8 cellular contexts compared by ENCODE assay signal in the genomic region with DNA sequence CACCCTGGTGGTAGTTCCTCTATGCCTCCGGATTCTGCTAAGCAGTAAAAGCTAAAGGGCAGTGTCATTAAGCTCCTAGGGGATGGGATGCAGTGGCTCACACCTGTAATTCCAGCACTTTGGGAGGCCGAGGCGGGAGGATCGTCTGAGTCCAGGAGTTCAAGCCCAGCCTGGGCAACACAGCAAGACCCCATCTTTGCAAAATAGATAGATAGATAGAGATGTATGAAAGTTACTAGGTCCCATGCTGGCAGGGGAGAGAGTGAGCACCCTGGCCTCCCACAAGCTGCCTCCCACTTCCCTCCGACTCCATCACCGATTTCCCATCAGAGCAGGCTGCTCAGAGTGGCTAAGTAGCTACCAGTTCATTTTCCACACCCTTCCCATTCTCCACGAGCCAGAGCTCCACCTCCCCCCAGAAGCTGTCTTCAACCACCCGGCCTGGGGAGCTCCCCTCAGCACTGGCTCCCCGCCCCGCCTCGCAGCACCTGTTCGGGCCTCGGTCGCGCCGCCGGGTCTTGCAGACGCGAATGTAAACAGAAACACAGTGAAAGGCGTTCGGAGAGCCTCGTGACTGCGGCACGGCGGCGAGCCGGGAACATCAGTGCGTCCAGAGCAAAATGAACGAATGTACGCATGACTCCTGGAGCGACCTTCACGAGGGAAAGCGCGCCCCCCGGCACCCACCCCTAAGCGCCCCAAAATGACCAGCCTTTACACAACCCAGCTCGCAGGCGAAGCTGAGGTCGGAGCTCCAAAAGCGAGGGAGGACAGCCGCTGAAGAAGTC.
DNase-seq lines count a peak whose midpoint lies in the region; ATAC-seq and TF ChIP-seq lines count a peak whose summit lies in the region.

No MANE protein-coding gene starts in this region.

- H3K4me3 ChIP-seq in AG09309 (ENCODE audit: control insufficient read depth, low read depth, low read length) (peak overlapping the region; percentile 74), iPS-15b (ENCODE audit: low read depth, low read length) (peak overlapping the region; percentile 85)

- H3K9me3 ChIP-seq in iPS-15b (ENCODE audit: control insufficient read depth, insufficient read depth, low read length), result no peaks in the 10 kb centered on the region

- H3K27me3 ChIP-seq in iPS-15b (ENCODE audit: control insufficient read depth, insufficient read depth, low read length), result no peaks in the 10 kb centered on the region

- ATAC-seq in GM18858 (IDR thresholded peaks at IDR 0.05; ENCODE audit: unreplicated experiment) (peak; percentile 8), HG03039 (IDR thresholded peaks at IDR 0.05; ENCODE audit: unreplicated experiment) (peak; percentile 17)

- TF ChIP-seq CTCF in AG09309 (IDR thresholded peaks at IDR 0.05; ENCODE audit: control insufficient read depth, insufficient read depth, low read depth, low read length, missing control alignments), result no peak

- H3K4me1 ChIP-seq in iPS-15b (ENCODE audit: control insufficient read depth, insufficient read depth, low read length), result no peaks in the 10 kb centered on the region

- H3K9ac ChIP-seq in iPS-15b (ENCODE audit: low read depth, low read length), result no peak overlapping the region

- no peaks in the 10 kb centered on the region for H3K36me3 ChIP-seq in iPS-15b (ENCODE audit: control insufficient read depth, insufficient read depth, low read length)

- DNase-seq in AG09309 (ENCODE audit: low read depth), result no peak
- peak; percentile 52 for DNase-seq in NCI-H510A (lab: John Stamatoyannopoulos, UW)
- peak; percentile 35 for DNase-seq in activated naive CD8-positive, alpha-beta T cell treated with anti-CD3 and anti-CD28 coated beads, Interleukin-2, amount 50 U/mL, for 16 hours (ENCODE audit: low read depth, low spot score)
- DNase-seq in stimulated activated CD4-positive, alpha-beta T cell treated with anti-CD3 and anti-CD28 coated beads, Interleukin-15, amount 100 ng/mL, for 1 hour (ENCODE audit: low read depth in 1 of 2, low spot score in 1 of 2), result peak; percentile 37 to 41
- no peak for DNase-seq in OCI-M1 (lab: John Stamatoyannopoulos, UW)

Comparison
In these comparisons a context has a peak if more than half of its experiments do, and no peak if none do; other contexts are left out.
1. DNase-seq: peak in NCI-H510A (single experiment), activated naive CD8-positive, alpha-beta T cell treated with anti-CD3 and anti-CD28 coated beads, Interleukin-2, amount 50 U/mL, for 16 hours (single experiment) and stimulated activated CD4-positive, alpha-beta T cell treated with anti-CD3 and anti-CD28 coated beads, Interleukin-15, amount 100 ng/mL, for 1 hour (2 of 2); none in AG09309 (single experiment) and OCI-M1 (single experiment).